Comparison of ENCODE assay signal across 8 cellular contexts in genomic region chr1:22131875-22132486, GRCh38. TPM values are rescaled to one million over a fixed set of nuclear protein-coding genes. Genes with fewer than 3 reads are reported as not detected.
A peak's percentile ranks its signal among the peaks of the same experiment; 100 is the strongest.
DNase-seq lines count a peak whose midpoint lies in the region; ATAC-seq, FAIRE-seq and TF ChIP-seq lines count a peak whose summit lies in the region.

No MANE protein-coding gene starts in this region.

- H3K27ac Mint-ChIP-seq in activated naive CD8-positive, alpha-beta T cell treated with anti-CD3 and anti-CD28 coated beads, Interleukin-2, amount 10 ng/mL, durations not matched to agents 7 days and 5 days, result no peak overlapping the region

- POLR2A ChIA-PET in BJ (lab: Charles Lee), result no interaction called here
- POLR2A ChIA-PET in activated naive CD8-positive, alpha-beta T cell treated with anti-CD3 and anti-CD28 coated beads, Interleukin-2, amount 10 ng/mL, durations not matched to agents 7 days and 5 days (lab: Charles Lee), result no interaction called here

- H3K4me3 Mint-ChIP-seq in activated naive CD8-positive, alpha-beta T cell treated with anti-CD3 and anti-CD28 coated beads, Interleukin-2, amount 10 ng/mL, durations not matched to agents 7 days and 5 days, result no peak overlapping the region

- H3K36me3 ChIP-seq in BJ (ENCODE audit: control insufficient read depth, insufficient read depth, low read length), result no peaks in the 10 kb centered on the region
- no peaks in the 10 kb centered on the region for H3K36me3 ChIP-seq in kidney (ENCODE audit: control insufficient read depth in 1 of 2, insufficient read depth in 2 of 2, low read length in 2 of 2)

- DNase-seq in BJ (ENCODE audit: low read depth), result no peak
- peak; percentile 59 for DNase-seq in HK-2 (ENCODE audit: unreplicated experiment)
- peak; percentile 78 for DNase-seq in activated naive CD8-positive, alpha-beta T cell treated with anti-CD3 and anti-CD28 coated beads, Interleukin-2, amount 10 ng/mL, durations not matched to agents 7 days and 5 days
- no peak for DNase-seq in kidney
- peak; percentile 16 to 53 (median 19) for DNase-seq in stimulated activated CD4-positive, alpha-beta T cell treated with anti-CD3 and anti-CD28 coated beads, TNF-alpha, amount 100 ng/mL, for 24 hours (ENCODE audit: low read depth in 3 of 3)
- no peak for DNase-seq in superior temporal gyrus (ENCODE audit: extremely low spot score)

- no peak for FAIRE-seq in kidney (lab: Jason Lieb, UNC)

- ATAC-seq in SK-N-SH treated with all-trans-retinoic acid at 6 μM for 48 hours (peak; percentile 76), HG03175 (IDR thresholded peaks at IDR 0.05; ENCODE audit: unreplicated experiment) (no peak)
- peak; percentile 50 for ATAC-seq in activated naive CD8-positive, alpha-beta T cell treated with anti-CD3 and anti-CD28 coated beads, Interleukin-2, amount 10 ng/mL, durations not matched to agents 7 days and 5 days (ENCODE audit: low read depth)

- no peaks in the 10 kb centered on the region for H3K9me3 Mint-ChIP-seq in activated naive CD8-positive, alpha-beta T cell treated with anti-CD3 and anti-CD28 coated beads, Interleukin-2, amount 10 ng/mL, durations not matched to agents 7 days and 5 days

- H3K27me3 Mint-ChIP-seq in activated naive CD8-positive, alpha-beta T cell treated with anti-CD3 and anti-CD28 coated beads, Interleukin-2, amount 10 ng/mL, durations not matched to agents 7 days and 5 days, result no peaks in the 10 kb centered on the region

- no peaks in the 10 kb centered on the region for H3K27me3 ChIP-seq in BJ (ENCODE audit: control insufficient read depth, insufficient read depth, low read length)

- no peak overlapping the region for H3K9ac ChIP-seq in kidney (ENCODE audit: low read length in 2 of 2)

- CTCF ChIA-PET in BJ (lab: Yijun Ruan, JAX), result interaction anchor here (0.6 to 3.9 kb wide), 12 partner anchors 8 to 513 kb away, joined by 3 to 13 read pairs (median 4); no protein-coding TSS in a partner anchor

- no peak overlapping the region for H3K27ac ChIP-seq in kidney (ENCODE audit: low read depth in 2 of 2, low read length in 2 of 2)

- no peak overlapping the region for H3K4me3 ChIP-seq in BJ (ENCODE audit: low read depth, low read length)
- no peak overlapping the region for H3K4me3 ChIP-seq in kidney (ENCODE audit: low read length in 2 of 2)

- H3K4me1 ChIP-seq in kidney (ENCODE audit: control insufficient read depth in 1 of 2, insufficient read depth in 1 of 2, low read depth in 1 of 2, low read length in 2 of 2), result no peaks in the 10 kb centered on the region

- H3K9me3 ChIP-seq in kidney (ENCODE audit: control insufficient read depth in 1 of 2, low read length in 2 of 2), result no peaks in the 10 kb centered on the region

- peaks cover 2% of the 10 kb centered on the region for H3K4me1 Mint-ChIP-seq in activated naive CD8-positive, alpha-beta T cell treated with anti-CD3 and anti-CD28 coated beads, Interleukin-2, amount 10 ng/mL, durations not matched to agents 7 days and 5 days

- intact Hi-C loops in kidney (cut with DNase I), result no loop called here

- peak; percentile 70 for TF ChIP-seq CTCF in BJ (IDR thresholded peaks at IDR 0.05; ENCODE audit: insufficient read depth, low read depth, low read length)
- peak; percentile 62 for TF ChIP-seq CTCF in kidney (IDR thresholded peaks at IDR 0.05; ENCODE audit: borderline replicate concordance, extremely low read depth, insufficient read depth)

- H3K36me3 Mint-ChIP-seq in activated naive CD8-positive, alpha-beta T cell treated with anti-CD3 and anti-CD28 coated beads, Interleukin-2, amount 10 ng/mL, durations not matched to agents 7 days and 5 days, result no peaks in the 10 kb centered on the region

TF ChIP-seq in SK-N-SH treated with all-trans-retinoic acid at 6 μM for 48 hours, 23 proteins besides CTCF, POLR2A, EP300 and RAD21:
- TF ChIP-seq CREB5 (CRISPR knock-in tag; IDR thresholded peaks at IDR 0.05; ENCODE audit: low read depth), result no peak

RNA-seq across cellular contexts. Expression of gene WNT4, which starts 10.9 kb away (rescaled TPM):
- polyA plus RNA-seq in BJ (2011; rRNA removed) (0.02 and 0.13 TPM in 2 replicates), kidney (ENCODE audit: insufficient read depth, low read depth, low replicate concordance) (0.45 TPM)
- polyA minus RNA-seq in BJ (2011; rRNA and poly(A)+ RNA removed), result 0.05 TPM in 1 of 2 replicates, not detected in the other
- not detected for total RNA-seq in activated naive CD8-positive, alpha-beta T cell treated with anti-CD3 and anti-CD28 coated beads, Interleukin-2, amount 10 ng/mL, durations not matched to agents 7 days and 5 days
- 0.69 TPM for total RNA-seq in kidney

Comparison
In these comparisons a context has a peak if more than half of its experiments do, and no peak if none do; other contexts are left out.
1. DNase-seq: peak in HK-2 (single experiment), activated naive CD8-positive, alpha-beta T cell treated with anti-CD3 and anti-CD28 coated beads, Interleukin-2, amount 10 ng/mL, durations not matched to agents 7 days and 5 days (single experiment) and stimulated activated CD4-positive, alpha-beta T cell treated with anti-CD3 and anti-CD28 coated beads, TNF-alpha, amount 100 ng/mL, for 24 hours (3 of 3); none in BJ (single experiment), kidney (single experiment) and superior temporal gyrus (single experiment).